ENCODE assay signal across 8 cellular contexts in the genomic region with DNA sequence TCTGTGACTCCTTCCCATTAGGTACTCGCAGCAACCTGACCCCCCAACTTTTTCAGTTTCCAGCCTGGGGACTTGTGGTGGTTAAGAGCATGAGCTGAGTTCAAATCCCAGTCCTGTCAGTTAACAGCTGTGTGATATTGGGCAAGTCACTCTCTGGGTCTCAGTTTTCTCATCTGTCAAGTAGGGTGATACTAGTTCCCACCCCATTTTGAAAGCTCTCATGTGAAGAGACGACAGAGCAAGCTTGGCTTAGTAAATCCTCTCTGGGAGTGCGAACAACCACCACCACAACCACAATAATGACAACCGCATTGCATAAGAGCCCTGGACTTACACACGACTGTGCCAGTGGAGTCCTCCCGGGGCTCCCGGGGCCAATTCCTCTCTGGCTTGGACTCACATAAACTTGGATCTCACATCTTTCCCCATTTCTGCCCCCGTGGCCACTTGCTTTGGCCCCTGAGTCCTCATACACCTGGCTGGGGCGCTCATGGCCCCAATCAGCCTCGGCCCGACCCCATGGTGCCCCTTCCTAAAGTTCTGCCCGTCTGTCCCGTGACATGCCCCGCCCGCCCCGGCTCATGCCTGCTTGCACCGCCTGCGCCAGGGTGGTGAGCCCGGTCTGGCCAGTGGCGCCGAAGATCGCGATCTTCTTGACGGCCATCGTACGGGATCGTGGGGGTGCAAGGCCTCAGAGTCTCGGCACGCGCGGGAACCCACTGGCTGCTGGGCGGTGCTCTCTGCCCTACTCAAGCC. TPM values are rescaled to one million over a fixed set of nuclear protein-coding genes. Genes with fewer than 3 reads are reported as not detected.
A peak's percentile ranks its signal among the peaks of the same experiment; 100 is the strongest.
DNase-seq lines count a peak whose midpoint lies in the region; TF ChIP-seq lines count a peak whose summit lies in the region.

TSS of gene BLVRB (minus strand) at position 721 of the 756 bp plus-strand sequence. CDS start at position 664, 57 bp downstream.

- H3K36me3 Mint-ChIP-seq in nephron progenitor cell (ENCODE audit: low read depth) = no peaks in the 10 kb centered on the region

- H3K9me3 Mint-ChIP-seq in nephron progenitor cell = no peaks in the 10 kb centered on the region

- peak within 1 kb of the TSS; percentile 35 for H3K27ac ChIP-seq in KMS-11
- H3K27ac ChIP-seq in WERI-Rb-1 = no peak within 1 kb of the TSS
- H3K27ac ChIP-seq in fibroblast of lung (ENCODE audit: insufficient read depth, low read length) = peak within 1 kb of the TSS; percentile 83

- H3K4me3 Mint-ChIP-seq in nephron progenitor cell = peak within 1 kb of the TSS; percentile 83

- peak within 1 kb of the TSS; percentile 95 for H2AFZ ChIP-seq in KMS-11 (ENCODE audit: low read depth)
- peak within 1 kb of the TSS; percentile 84 for H2AFZ ChIP-seq in fibroblast of lung (ENCODE audit: low read length)

- H4K20me1 ChIP-seq in KMS-11 (ENCODE audit: insufficient read depth) = no peaks in the 10 kb centered on the region
- H4K20me1 ChIP-seq in fibroblast of lung (ENCODE audit: control insufficient read depth, extremely low read depth, insufficient read depth, low read length) = no peaks in the 10 kb centered on the region

- no peak within 1 kb of the TSS for H3K27ac Mint-ChIP-seq in nephron progenitor cell

- H3K4me1 ChIP-seq in KMS-11 (ENCODE audit: low read depth, poor library complexity, severe bottlenecking) (peaks cover 28% of the 10 kb centered on the region), fibroblast of lung (ENCODE audit: control insufficient read depth, extremely low read depth, insufficient read depth, low read length) (peaks cover 12% of the 10 kb centered on the region)

- H3K9me3 ChIP-seq in WERI-Rb-1 (ENCODE audit: severe bottlenecking) (no peaks in the 10 kb centered on the region), fibroblast of lung (ENCODE audit: control insufficient read depth, insufficient read depth, low read depth, low read length) (no peaks in the 10 kb centered on the region)

- H3K4me3 ChIP-seq in KMS-11 (IDR thresholded peaks at IDR 0.05; ENCODE audit: insufficient read depth, low read depth, low read length) (no peak within 1 kb of the TSS), WERI-Rb-1 (ENCODE audit: low read depth, low read length) (peak within 1 kb of the TSS; percentile 55), fibroblast of lung (replicated peaks in 1 of 4; ENCODE audit: control extremely low read depth in 1 of 4, insufficient read depth in 1 of 4, low read depth in 3 of 4, low read length in 4 of 4) (peak within 1 kb of the TSS; percentile 76 to 87 (median 80))

- TF ChIP-seq CTCF in KMS-11 (conservative IDR thresholded peaks at IDR 0.05; ENCODE audit: low read depth, low read length) = no peak
- no peak for TF ChIP-seq CTCF in WERI-Rb-1 (IDR thresholded peaks at IDR 0.05; ENCODE audit: low read depth, low read length)
- no peak for TF ChIP-seq CTCF in fibroblast of lung (conservative IDR thresholded peaks at IDR 0.05 in 1 of 2, IDR thresholded peaks at IDR 0.05 in 1 of 2; ENCODE audit: low read depth in 1 of 2, low read length in 2 of 2)
- TF ChIP-seq CTCF in nephron progenitor cell (IDR thresholded peaks at IDR 0.05) = no peak

- DNase-seq in NCI-H82 (lab: John Stamatoyannopoulos, UW) (peak; percentile 57), NCI-H82 treated with DMSO at 0.1 percent for 48 hours (lab: John Stamatoyannopoulos, UW; ENCODE audit: unreplicated experiment) (no peak), WERI-Rb-1 (no peak), fibroblast of lung (ENCODE audit: low read depth in 2 of 2) (peak; percentile 71 to 83), nephron progenitor cell (no peak), NCI-H774 (lab: John Stamatoyannopoulos, UW) (no peak)
- DNase-seq in stimulated activated naive CD4-positive, alpha-beta T cell treated with Interleukin-2 at 50 U/mL for 16 hours (lab: John Stamatoyannopoulos, UW) = no peak

- H3K9ac ChIP-seq in KMS-11 (peak within 1 kb of the TSS; percentile 54; the same call in 1 of the 2 replicates), fibroblast of lung (ENCODE audit: insufficient read depth, low read length) (peak within 1 kb of the TSS; percentile 85)

- no peaks in the 10 kb centered on the region; the same call in 1 of the 2 replicates for H3K27me3 ChIP-seq in KMS-11 (ENCODE audit: insufficient read depth, low read depth)
- H3K27me3 ChIP-seq in WERI-Rb-1 (ENCODE audit: insufficient read depth, low read depth, severe bottlenecking) = peaks cover 10% of the 10 kb centered on the region
- no peaks in the 10 kb centered on the region for H3K27me3 ChIP-seq in fibroblast of lung (ENCODE audit: control insufficient read depth, insufficient read depth, low read length)

- H3K79me2 ChIP-seq in KMS-11 (ENCODE audit: insufficient read depth, low read depth) (no peaks in the 10 kb centered on the region), fibroblast of lung (ENCODE audit: control insufficient read depth, insufficient read depth, low read length) (no peaks in the 10 kb centered on the region)

- H3K27me3 Mint-ChIP-seq in nephron progenitor cell (ENCODE audit: low read depth, poor library complexity) = peaks cover 47% of the 10 kb centered on the region

- H3K4me2 ChIP-seq in KMS-11 (peak within 1 kb of the TSS; percentile 68), fibroblast of lung (ENCODE audit: extremely low read depth, insufficient read depth, low read length) (peak within 1 kb of the TSS; percentile 92)

- H3K36me3 ChIP-seq in KMS-11 (ENCODE audit: insufficient read depth) (no peaks in the 10 kb centered on the region), WERI-Rb-1 (no peaks in the 10 kb centered on the region), fibroblast of lung (ENCODE audit: control insufficient read depth, insufficient read depth, low read length) (no peaks in the 10 kb centered on the region)

- H3K4me1 Mint-ChIP-seq in nephron progenitor cell = peaks cover 22% of the 10 kb centered on the region

RNA-seq across cellular contexts. Expression of gene BLVRB, which starts in this region (rescaled TPM):
- 105 and 145 TPM in 2 replicates for total RNA-seq in fibroblast of lung
- polyA plus RNA-seq in fibroblast of lung = 40.0 and 50.8 TPM in 2 replicates
- 75.5 and 101 TPM in 2 replicates for polyA plus RNA-seq in fibroblast of lung (2012)
- polyA minus RNA-seq in fibroblast of lung (ENCODE audit: low replicate concordance) = 127 and 144 TPM in 2 replicates

Comparison
In these comparisons a context has a peak if more than half of its experiments do, and no peak if none do; other contexts are left out.
1. DNase-seq: peak in NCI-H82 (single experiment) and fibroblast of lung (2 of 2); none in NCI-H82 treated with DMSO at 0.1 percent for 48 hours (single experiment), WERI-Rb-1 (single experiment), nephron progenitor cell (single experiment), NCI-H774 (single experiment) and stimulated activated naive CD4-positive, alpha-beta T cell treated with Interleukin-2 at 50 U/mL for 16 hours (single experiment).